Comparison of ENCODE assay signal across 18 cellular contexts in the genomic region with DNA sequence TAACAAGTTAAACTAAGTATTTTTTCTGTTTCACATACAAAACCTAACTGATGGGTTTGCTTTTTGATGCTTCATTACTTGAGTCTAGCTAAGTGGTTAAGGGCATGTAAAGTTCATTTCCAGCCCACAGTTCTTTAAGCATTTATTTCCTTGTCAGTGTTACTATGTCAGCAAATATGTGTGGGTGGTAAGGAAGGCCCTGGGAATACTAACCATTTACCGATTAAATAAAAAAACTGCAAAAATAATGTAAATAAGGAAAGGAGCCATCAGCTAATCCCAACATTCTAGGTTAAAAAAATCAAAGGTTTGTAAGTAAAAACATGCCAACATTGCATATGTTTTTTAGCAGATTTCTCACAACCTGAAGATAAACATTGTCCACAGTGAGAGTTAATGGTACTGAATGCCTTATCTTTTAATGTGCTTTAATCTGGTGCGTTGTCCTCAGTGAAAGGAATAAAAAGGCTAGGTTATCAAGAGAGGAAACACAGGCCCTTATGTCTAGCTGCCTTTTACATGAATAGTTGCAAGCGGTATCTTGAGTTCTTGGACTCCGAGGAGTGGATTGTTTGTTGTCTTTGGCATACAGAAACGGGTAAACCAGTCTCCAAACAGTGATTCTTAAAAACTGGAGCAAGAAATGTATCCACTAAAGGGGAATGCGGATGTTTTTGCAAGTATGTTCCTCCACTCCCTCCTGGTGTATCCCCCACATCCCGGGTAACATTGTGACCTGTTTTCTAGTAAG.
A peak's percentile ranks its signal among the peaks of the same experiment; 100 is the strongest.
DNase-seq lines count a peak whose midpoint lies in the region; ATAC-seq and TF ChIP-seq lines count a peak whose summit lies in the region.
"Had no signal": no experiment of that assay in that cellular context is flagged by ENCODE, and none has a peak within 500 bp of the region (broad histone marks: within the 10 kb centered on the region; RNA-seq: fewer than 3 reads in every experiment).

No MANE protein-coding gene starts in this region.

- TF ChIP-seq CTCF in SK-N-SH (IDR thresholded peaks at IDR 0.05), result no peak
- no peak for TF ChIP-seq CTCF in choroid plexus epithelial cell (conservative IDR thresholded peaks at IDR 0.05; ENCODE audit: low read depth, low read length)
- no peak for TF ChIP-seq CTCF in GM13977 (IDR thresholded peaks at IDR 0.05; ENCODE audit: extremely low read depth, insufficient read depth, missing control alignments)

- POLR2A ChIA-PET in SK-N-SH (lab: Yijun Ruan, JAX), result no interaction called here

- in situ Hi-C loops in GM13977 (cut with MboI; ENCODE audit: low pct_unique_long_range_greater_than_20kb, low sequenced_read_pairs, unreplicated experiment), result no loop called here

- H3K9me2 ChIP-seq in SK-N-SH, result no peaks in the 10 kb centered on the region

- no peaks in the 10 kb centered on the region for H3F3A ChIP-seq in SK-N-SH (replicated peaks; ENCODE audit: insufficient read depth)

- H3K4me2 ChIP-seq in SK-N-SH, result no peak overlapping the region

- no peak overlapping the region; a peak in 1 of 4 replicates for H3K27ac ChIP-seq in SK-N-SH (ENCODE audit: low read depth in 2 of 2, low read length in 1 of 2)
- H3K27ac ChIP-seq: adrenal gland, SJCRH30 had no signal

- no peak for TF ChIP-seq RAD21 in SK-N-SH (IDR thresholded peaks at IDR 0.05; ENCODE audit: low read length)

- H3K4me3 ChIP-seq in SK-N-SH (ENCODE audit: low read depth in 2 of 2, low read length in 1 of 2), result no peak overlapping the region
- H3K4me3 ChIP-seq in choroid plexus epithelial cell (ENCODE audit: low read depth, low read length), result no peak overlapping the region
- H3K4me3 ChIP-seq: adrenal gland, SJCRH30 had no signal

- H3K27me3 ChIP-seq in SK-N-SH (ENCODE audit: insufficient read depth), result no peaks in the 10 kb centered on the region
- H3K27me3 ChIP-seq: adrenal gland, SJCRH30 had no signal

- no peaks in the 10 kb centered on the region for H3K9me3 ChIP-seq in SK-N-SH
- H3K9me3 ChIP-seq: adrenal gland, SJCRH30 had no signal

- ATAC-seq in SK-N-SH treated with all-trans-retinoic acid at 6 μM for 48 hours, result no peak
- ATAC-seq: activated T-cell treated with anti-CD3 and anti-CD28 coated beads, Interleukin-2, amount 50 U/mL, for 4 hours had no signal

- H3K79me2 ChIP-seq in SK-N-SH (ENCODE audit: insufficient read depth), result no peaks in the 10 kb centered on the region

- H3K36me3 ChIP-seq in SK-N-SH (replicated peaks in 1 of 2; ENCODE audit: control insufficient read depth in 1 of 2, insufficient read depth in 2 of 2, low read length in 1 of 2), result no peaks in the 10 kb centered on the region
- H3K36me3 ChIP-seq: adrenal gland, SJCRH30 had no signal

- 56% methylated on average over 7 of the region's 7 CpGs for WGBS in SK-N-SH (ENCODE audit: low lambda C conversion rate)

- no peaks in the 10 kb centered on the region for H4K20me1 ChIP-seq in SK-N-SH (ENCODE audit: insufficient read depth)

- no peak for TF ChIP-seq EP300 in SK-N-SH (IDR thresholded peaks at IDR 0.05; ENCODE audit: borderline replicate concordance in 1 of 2, low read depth in 1 of 2, low read length in 1 of 2)

- CTCF ChIA-PET in SK-N-SH (lab: Yijun Ruan, JAX), result interaction anchor here (1.3 kb wide), 1 partner anchor 9 kb away, joined by 3 read pairs; no protein-coding TSS in a partner anchor

- H3K9ac ChIP-seq in SK-N-SH, result no peak overlapping the region

- H2AFZ ChIP-seq in SK-N-SH (ENCODE audit: low read depth), result no peak overlapping the region

- no peak for DNase-seq in SK-N-SH
- peak; percentile 90 for DNase-seq in choroid plexus epithelial cell (ENCODE audit: low read depth)
- DNase-seq in left kidney (ENCODE audit: low read depth, low spot score), result peak; percentile 64
- peak; percentile 2 for DNase-seq in stromal cell of bone marrow (ENCODE audit: low read depth)
- no peak for DNase-seq in ecto neural progenitor cell (ENCODE audit: low spot score)
- no peak for DNase-seq in NCI-H2107 (lab: John Stamatoyannopoulos, UW)
- no peak for DNase-seq in GM13977 (ENCODE audit: low spot score)
- DNase-seq: 8988T; activated CD4-positive, alpha-beta T cell treated with anti-CD3 and anti-CD28 coated beads, Interleukin-2, amount 10 ng/mL, durations not matched to agents 7 days and 5 days; activated T-cell treated with anti-CD3 and anti-CD28 coated beads, Interleukin-2, amount 50 U/mL, for 4 hours; adrenal gland; foreskin fibroblast; HCEC 1CT; immature natural killer cell; NK-92 treated with Interleukin-12 subunit alpha and Interleukin-12 subunit beta, amount 100 ng/mL, for 24 hours; posterior cingulate gyrus had no signal

- H3K4me1 ChIP-seq in SK-N-SH (ENCODE audit: control insufficient read depth in 1 of 2, insufficient read depth in 2 of 2, low read depth in 1 of 2, low read length in 1 of 2), result no peaks in the 10 kb centered on the region; a peak in 1 of 4 replicates
- H3K4me1 ChIP-seq: adrenal gland had no signal

TF ChIP-seq in SK-N-SH treated with all-trans-retinoic acid at 6 μM for 48 hours, 23 proteins besides CTCF, POLR2A, EP300 and RAD21 (continues in another document):
- TF ChIP-seq RARB (CRISPR knock-in tag; IDR thresholded peaks at IDR 0.05) (no peak), ESRRG (CRISPR knock-in tag; IDR thresholded peaks at IDR 0.05) (peak; percentile 79; the same call in 1 of the 2 replicates), CSDC2 (CRISPR knock-in tag; IDR thresholded peaks at IDR 0.05) (0 out of 2 replicates have a peak, but pooled peaks have one; percentile 7), GLIS3 (CRISPR knock-in tag; IDR thresholded peaks at IDR 0.05) (no peak)
- TF ChIP-seq, protein P1, sequence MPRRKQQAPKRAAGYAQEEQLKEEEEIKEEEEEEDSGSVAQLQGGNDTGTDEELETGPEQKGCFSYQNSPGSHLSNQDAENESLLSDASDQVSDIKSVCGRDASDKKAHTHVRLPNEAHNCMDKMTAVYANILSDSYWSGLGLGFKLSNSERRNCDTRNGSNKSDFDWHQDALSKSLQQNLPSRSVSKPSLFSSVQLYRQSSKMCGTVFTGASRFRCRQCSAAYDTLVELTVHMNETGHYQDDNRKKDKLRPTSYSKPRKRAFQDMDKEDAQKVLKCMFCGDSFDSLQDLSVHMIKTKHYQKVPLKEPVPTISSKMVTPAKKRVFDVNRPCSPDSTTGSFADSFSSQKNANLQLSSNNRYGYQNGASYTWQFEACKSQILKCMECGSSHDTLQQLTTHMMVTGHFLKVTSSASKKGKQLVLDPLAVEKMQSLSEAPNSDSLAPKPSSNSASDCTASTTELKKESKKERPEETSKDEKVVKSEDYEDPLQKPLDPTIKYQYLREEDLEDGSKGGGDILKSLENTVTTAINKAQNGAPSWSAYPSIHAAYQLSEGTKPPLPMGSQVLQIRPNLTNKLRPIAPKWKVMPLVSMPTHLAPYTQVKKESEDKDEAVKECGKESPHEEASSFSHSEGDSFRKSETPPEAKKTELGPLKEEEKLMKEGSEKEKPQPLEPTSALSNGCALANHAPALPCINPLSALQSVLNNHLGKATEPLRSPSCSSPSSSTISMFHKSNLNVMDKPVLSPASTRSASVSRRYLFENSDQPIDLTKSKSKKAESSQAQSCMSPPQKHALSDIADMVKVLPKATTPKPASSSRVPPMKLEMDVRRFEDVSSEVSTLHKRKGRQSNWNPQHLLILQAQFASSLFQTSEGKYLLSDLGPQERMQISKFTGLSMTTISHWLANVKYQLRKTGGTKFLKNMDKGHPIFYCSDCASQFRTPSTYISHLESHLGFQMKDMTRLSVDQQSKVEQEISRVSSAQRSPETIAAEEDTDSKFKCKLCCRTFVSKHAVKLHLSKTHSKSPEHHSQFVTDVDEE (CRISPR knock-in tag; IDR thresholded peaks at IDR 0.05), result no peak

TF ChIP-seq in SK-N-SH, 30 proteins besides CTCF, POLR2A, EP300 and RAD21:
- TF ChIP-seq, protein P2, sequence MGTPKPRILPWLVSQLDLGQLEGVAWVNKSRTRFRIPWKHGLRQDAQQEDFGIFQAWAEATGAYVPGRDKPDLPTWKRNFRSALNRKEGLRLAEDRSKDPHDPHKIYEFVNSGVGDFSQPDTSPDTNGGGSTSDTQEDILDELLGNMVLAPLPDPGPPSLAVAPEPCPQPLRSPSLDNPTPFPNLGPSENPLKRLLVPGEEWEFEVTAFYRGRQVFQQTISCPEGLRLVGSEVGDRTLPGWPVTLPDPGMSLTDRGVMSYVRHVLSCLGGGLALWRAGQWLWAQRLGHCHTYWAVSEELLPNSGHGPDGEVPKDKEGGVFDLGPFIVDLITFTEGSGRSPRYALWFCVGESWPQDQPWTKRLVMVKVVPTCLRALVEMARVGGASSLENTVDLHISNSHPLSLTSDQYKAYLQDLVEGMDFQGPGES (IDR thresholded peaks at IDR 0.05; ENCODE audit: low read depth, low read length), result no peak

Comparison
In these comparisons a context has a peak if more than half of its experiments do, and no peak if none do; other contexts are left out.
1. DNase-seq: peak in choroid plexus epithelial cell (single experiment), left kidney (single experiment) and stromal cell of bone marrow (single experiment); none in SK-N-SH (single experiment), ecto neural progenitor cell (single experiment), NCI-H2107 (single experiment) and GM13977 (single experiment).